Comparison of ENCODE assay signal across 7 cellular contexts in genomic region chr1:213107613-213108012, GRCh38.
"Had no signal": no experiment of that assay in that cellular context is flagged by ENCODE, and none has a peak within 500 bp of the region (broad histone marks: within the 10 kb centered on the region; RNA-seq: fewer than 3 reads in every experiment).

No MANE protein-coding gene starts in this region.

- H3K36me3 ChIP-seq: HAP-1 had no signal

- H2AFZ ChIP-seq: GM23248 had no signal

- H3K9ac ChIP-seq: GM23248 had no signal

- H3K4me1 ChIP-seq: HAP-1 had no signal

- H3K4me3 Mint-ChIP-seq: IgD-negative memory B cell had no signal

- DNase-seq: GM23248, GOT3, KG1 had no signal

- H3K4me3 ChIP-seq: GM23248, HAP-1 had no signal

- FAIRE-seq: HTR-8/SVneo had no signal

- H3K9me3 ChIP-seq: HAP-1 had no signal

- H3K27me3 Mint-ChIP-seq: IgD-negative memory B cell had no signal

- H3K27ac ChIP-seq: GM23248 had no signal

- ATAC-seq: HCT116 had no signal

- H3K27ac Mint-ChIP-seq: IgD-negative memory B cell had no signal
